In the genomic region with DNA sequence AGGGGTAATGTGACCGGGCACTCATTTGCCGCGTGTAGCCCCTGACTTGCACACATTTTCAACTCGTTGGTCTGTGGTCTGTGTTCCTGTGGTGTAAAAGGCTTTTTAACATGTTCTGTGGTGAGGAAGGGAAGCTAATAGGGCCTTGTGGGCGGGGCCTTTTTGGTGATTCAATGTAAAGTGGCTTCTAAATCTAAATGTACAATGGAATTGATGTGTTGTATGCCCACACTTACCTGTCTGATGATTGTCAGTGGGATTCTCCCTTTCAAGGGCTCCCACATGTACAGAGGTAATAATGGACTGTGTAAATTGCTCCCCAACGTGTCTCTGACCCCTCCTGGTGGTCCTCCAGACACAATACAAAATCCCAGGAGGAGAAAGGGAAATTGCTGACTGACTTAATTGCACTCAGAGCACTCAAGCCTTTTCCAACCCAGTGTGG, we compare ENCODE assay signal across 11 cellular contexts. TPM values are rescaled to one million over a fixed set of nuclear protein-coding genes. Genes with fewer than 3 reads are reported as not detected.
DNase-seq lines count a peak whose midpoint lies in the region; ATAC-seq and TF ChIP-seq lines count a peak whose summit lies in the region.
"Had no signal": no experiment of that assay in that cellular context is flagged by ENCODE, and none has a peak within 500 bp of the region (broad histone marks: within the 10 kb centered on the region; RNA-seq: fewer than 3 reads in every experiment).

No MANE protein-coding gene starts in this region.

- no TSS peak for BruUV-seq in Panc1 (replicated peaks; lab: Mats Ljungman, UMichigan)

- ATAC-seq in Panc1 (no peak), psoas muscle (no peak), GM18907 (IDR thresholded peaks at IDR 0.05; ENCODE audit: unreplicated experiment) (no peak)

- no peaks in the 10 kb centered on the region for H3K27me3 ChIP-seq in Panc1 (ENCODE audit: control insufficient read depth, insufficient read depth, low read length)
- H3K27me3 ChIP-seq in psoas muscle (ENCODE audit: insufficient read depth in 3 of 3, low read length in 2 of 3) = no peaks in the 10 kb centered on the region
- H3K27me3 ChIP-seq in ascending aorta = no peaks in the 10 kb centered on the region
- H3K27me3 ChIP-seq: colonic mucosa had no signal

- H3K4me1 ChIP-seq in Panc1 (ENCODE audit: control insufficient read depth, insufficient read depth, low read length) (no peaks in the 10 kb centered on the region), psoas muscle (no peaks in the 10 kb centered on the region), ascending aorta (no peaks in the 10 kb centered on the region)
- H3K4me1 ChIP-seq: colonic mucosa had no signal

- CTCF ChIA-PET in Panc1 (lab: Charles Lee) = no interaction called here

- peaks cover 9% of the 10 kb centered on the region for H3K36me3 ChIP-seq in Panc1 (ENCODE audit: control insufficient read depth, insufficient read depth, low read length)
- H3K36me3 ChIP-seq in psoas muscle (ENCODE audit: insufficient read depth in 1 of 2, low read depth in 1 of 2) = peaks cover 0 to 16% of the 10 kb centered on the region in 2 donors
- peaks cover 4 to 6% of the 10 kb centered on the region in 2 donors for H3K36me3 ChIP-seq in ascending aorta
- H3K36me3 ChIP-seq: colonic mucosa had no signal

- DNase-seq in NCI-H748 (lab: John Stamatoyannopoulos, UW; ENCODE audit: unreplicated experiment) (peak; percentile 53), NCI-H748 treated with DMSO at 0.1 percent for 48 hours (lab: John Stamatoyannopoulos, UW) (no peak), Panc1 (ENCODE audit: low read depth, low spot score) (no peak), cerebellar cortex (ENCODE audit: low spot score) (peak; percentile 14), psoas muscle (no peak), ascending aorta (ENCODE audit: low spot score in 2 of 2) (no peak)
- peak; percentile 32 to 37 for DNase-seq in stimulated activated CD8-positive, alpha-beta memory T cell treated with anti-CD3 and anti-CD28 coated beads, Interleukin-15, amount 100 ng/mL, for 48 hours (ENCODE audit: low read depth in 2 of 2)
- DNase-seq: ACHN, colonic mucosa, NCI-H1092 treated with DMSO at 0.1 percent for 48 hours had no signal

- H3K27ac ChIP-seq in Panc1 (ENCODE audit: low read length) = no peak overlapping the region
- H3K27ac ChIP-seq in psoas muscle = no peak overlapping the region
- no peak overlapping the region for H3K27ac ChIP-seq in ascending aorta
- H3K27ac ChIP-seq: colonic mucosa had no signal

- H3K4me3 ChIP-seq in Panc1 (ENCODE audit: low read depth in 2 of 2, low read length in 2 of 2) (no peak overlapping the region), psoas muscle (no peak overlapping the region), ascending aorta (no peak overlapping the region)
- H3K4me3 ChIP-seq: colonic mucosa had no signal

- in situ Hi-C loops in Panc1 (cut with HindIII; ENCODE audit: low pct_unique_long_range_greater_than_20kb, low sequenced_read_pairs) = no loop called here

- TF ChIP-seq CTCF in Panc1 (IDR thresholded peaks at IDR 0.05) (peak; percentile 16; the same call in 1 of the 2 replicates), psoas muscle (IDR thresholded peaks at IDR 0.05) (no peak), ascending aorta (IDR thresholded peaks at IDR 0.05) (no peak)

- 81 to 85% (median 83%) methylated on average over 6 of the region's 6 CpGs for WGBS in psoas muscle, 3 donors

- POLR2A ChIA-PET in Panc1 (lab: Charles Lee) = no interaction called here

- H3K9me3 ChIP-seq in Panc1 (ENCODE audit: control insufficient read depth, insufficient read depth, low read depth, low read length) (no peaks in the 10 kb centered on the region), psoas muscle (no peaks in the 10 kb centered on the region), ascending aorta (no peaks in the 10 kb centered on the region)
- H3K9me3 ChIP-seq: colonic mucosa had no signal

- intact Hi-C loops in Panc1 (cut with micrococcal nuclease; ENCODE audit: unreplicated experiment) (no loop called here), psoas muscle (cut with DNase I) (no loop called here), ascending aorta (cut with DNase I) (no loop called here)

RNA-seq across cellular contexts. Expression of gene GATAD1, which starts 43.1 kb away (rescaled TPM):
- total RNA-seq in Panc1 (2021; ENCODE audit: unreplicated experiment) (27.0 TPM), psoas muscle (10 to 100 TPM in 2 of 4 donors, 1 to 10 TPM in 2; 7.4 to 12.2 (median 9.0) TPM), ascending aorta (20.4 TPM)
- 13.1 TPM for polyA plus RNA-seq in Panc1 (2012; ENCODE audit: insufficient read length)
- 10 to 100 TPM in 2 of 3 donors, 1 to 10 TPM in 1; 8.9 to 12.5 (median 10.7) TPM for polyA plus RNA-seq in psoas muscle

Comparison
In these comparisons a context has a peak if more than half of its experiments do, and no peak if none do; other contexts are left out.
1. DNase-seq: peak in NCI-H748 (single experiment), cerebellar cortex (single experiment) and stimulated activated CD8-positive, alpha-beta memory T cell treated with anti-CD3 and anti-CD28 coated beads, Interleukin-15, amount 100 ng/mL, for 48 hours (2 of 2); none in NCI-H748 treated with DMSO at 0.1 percent for 48 hours (single experiment), Panc1 (single experiment), psoas muscle (0 of 2) and ascending aorta (0 of 2).